ENCODE assay signal across 8 cellular contexts in the genomic region with DNA sequence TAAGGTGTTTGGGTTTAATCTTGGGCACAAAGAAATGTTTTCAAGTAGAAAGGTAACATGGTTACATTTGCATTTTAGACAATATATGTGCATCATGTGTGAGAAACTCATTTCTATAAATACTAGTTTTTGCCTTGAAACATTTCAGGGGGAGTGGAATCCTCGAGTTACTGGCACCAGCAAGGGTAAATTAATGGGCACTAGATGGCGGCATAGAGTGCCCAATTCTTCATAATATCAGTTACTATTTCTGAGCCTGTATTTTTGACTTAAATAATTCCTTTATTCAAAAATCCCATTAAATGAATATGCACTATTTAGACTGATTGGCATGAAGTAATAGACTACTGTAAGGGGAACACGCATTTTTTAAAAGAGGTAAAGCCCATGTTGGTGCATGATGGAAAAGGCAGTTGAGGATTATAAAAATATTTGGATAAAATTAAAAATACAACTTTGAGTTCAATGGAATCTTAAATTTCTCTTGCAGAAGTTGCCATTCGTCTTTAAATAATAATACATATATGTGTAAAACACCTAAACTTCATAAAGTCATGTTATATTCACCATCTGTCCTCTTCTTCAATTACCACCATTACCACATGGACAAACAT.
DNase-seq lines count a peak whose midpoint lies in the region; ATAC-seq and TF ChIP-seq lines count a peak whose summit lies in the region.

No MANE protein-coding gene starts in this region.

- no TSS peak for BruUV-seq in MCF 10A (replicated peaks; lab: Mats Ljungman, UMichigan)

- peak; percentile 66 for ATAC-seq in upper lobe of right lung
- no peak for ATAC-seq in HG03097 (IDR thresholded peaks at IDR 0.05; ENCODE audit: low FRiP score, unreplicated experiment)

- no peak overlapping the region for H3K27ac ChIP-seq in breast epithelium
- no peak overlapping the region for H3K27ac ChIP-seq in SU-DHL-6 (ENCODE audit: low read depth, low read length)
- no peak overlapping the region for H3K27ac ChIP-seq in upper lobe of right lung

- H3K4me3 Mint-ChIP-seq in MCF 10A (ENCODE audit: unreplicated experiment) = no peak overlapping the region

- H3K9ac ChIP-seq in SU-DHL-6 (ENCODE audit: low read length) = no peak overlapping the region

- no peak for TF ChIP-seq POLR2A in breast epithelium (IDR thresholded peaks at IDR 0.05)

- H2AFZ ChIP-seq in SU-DHL-6 (ENCODE audit: low read depth, low read length, severe bottlenecking) = no peak overlapping the region

- no peaks in the 10 kb centered on the region for H3K36me3 Mint-ChIP-seq in MCF 10A (ENCODE audit: insufficient read depth, unreplicated experiment)

- H3K9me3 Mint-ChIP-seq in MCF 10A (ENCODE audit: unreplicated experiment) = peaks cover 1% of the 10 kb centered on the region

- H3K4me1 ChIP-seq in breast epithelium (no peaks in the 10 kb centered on the region), upper lobe of right lung (no peaks in the 10 kb centered on the region)

- H3K79me2 ChIP-seq in SU-DHL-6 (ENCODE audit: insufficient read depth, low read length) = no peaks in the 10 kb centered on the region

- intact Hi-C loops in MCF 10A (cut with micrococcal nuclease) (loop anchor here (1.0 to 2.0 kb wide), 6 partner anchors 52 to 775 kb away; no protein-coding TSS in a partner anchor), breast epithelium (cut with DNase I; ENCODE audit: low total_unique reads) (no loop called here), upper lobe of right lung (cut with DNase I) (no loop called here)

- CTCF ChIA-PET in MCF 10A (lab: Yijun Ruan, JAX) = interaction anchor here (1.1 to 3.3 kb wide), 6 partner anchors 10 to 778 kb away, joined by 3 to 21 read pairs (median 6); no protein-coding TSS in a partner anchor

- no peaks in the 10 kb centered on the region for H3K27me3 ChIP-seq in breast epithelium
- H3K27me3 ChIP-seq in SU-DHL-6 (ENCODE audit: low read length) = no peaks in the 10 kb centered on the region
- no peaks in the 10 kb centered on the region for H3K27me3 ChIP-seq in upper lobe of right lung

- H3K4me1 Mint-ChIP-seq in MCF 10A (ENCODE audit: insufficient read depth, unreplicated experiment) = no peaks in the 10 kb centered on the region

- H3K36me3 ChIP-seq in breast epithelium (no peaks in the 10 kb centered on the region), SU-DHL-6 (ENCODE audit: low read length) (no peaks in the 10 kb centered on the region), upper lobe of right lung (no peaks in the 10 kb centered on the region)

- H3K9me3 ChIP-seq in breast epithelium (no peaks in the 10 kb centered on the region), SU-DHL-6 (ENCODE audit: insufficient read depth, low read length) (no peaks in the 10 kb centered on the region), upper lobe of right lung (no peaks in the 10 kb centered on the region)

- peak; percentile 51 for TF ChIP-seq CTCF in MCF 10A (IDR thresholded peaks at IDR 0.05; ENCODE audit: unreplicated experiment)
- TF ChIP-seq CTCF in breast epithelium (IDR thresholded peaks at IDR 0.05) = peak in 1 of 3 donors; percentile 34
- peak; percentile 70 for TF ChIP-seq CTCF in SU-DHL-6 (IDR thresholded peaks at IDR 0.05; ENCODE audit: insufficient read depth, low read length, poor library complexity, severe bottlenecking)
- TF ChIP-seq CTCF in upper lobe of right lung (IDR thresholded peaks at IDR 0.05) = peak; percentile 68

- POLR2A ChIA-PET in MCF 10A (lab: Yijun Ruan, JAX) = no interaction called here

- H3F3A ChIP-seq in SU-DHL-6 (ENCODE audit: insufficient read depth) = no peaks in the 10 kb centered on the region

- H4K20me1 ChIP-seq in SU-DHL-6 (ENCODE audit: low read depth, low read length) = 0 out of 2 replicates have a peak, but pooled peaks cover 4% of the 10 kb centered on the region

- no peak overlapping the region for H3K4me2 ChIP-seq in SU-DHL-6 (ENCODE audit: low read depth, low read length, poor library complexity, severe bottlenecking)

- no peaks in the 10 kb centered on the region for H3K27me3 Mint-ChIP-seq in MCF 10A (ENCODE audit: insufficient read depth, unreplicated experiment)

- DNase-seq in MCF 10A (ENCODE audit: unreplicated experiment) = peak; percentile 51
- DNase-seq in breast epithelium (ENCODE audit: low spot score in 2 of 2) = no peak
- peak; percentile 48 for DNase-seq in HT1080 (ENCODE audit: low read depth)
- DNase-seq in dedifferentiated amniotic fluid mesenchymal stem cell (ENCODE audit: extremely low spot score) = peak; percentile 55
- DNase-seq in midbrain (lab: John Stamatoyannopoulos, UW) = peak; percentile 67
- no peak for DNase-seq in upper lobe of right lung

- no peak overlapping the region for H3K27ac Mint-ChIP-seq in MCF 10A (ENCODE audit: low read depth, unreplicated experiment)

- no peak overlapping the region for H3K4me3 ChIP-seq in breast epithelium
- H3K4me3 ChIP-seq in SU-DHL-6 (ENCODE audit: insufficient read depth, low read length, poor library complexity, severe bottlenecking) = no peak overlapping the region
- no peak overlapping the region for H3K4me3 ChIP-seq in upper lobe of right lung

- H3K9me2 ChIP-seq in SU-DHL-6 (replicated peaks; ENCODE audit: insufficient read depth, low read length) = no peaks in the 10 kb centered on the region

Comparison
In these comparisons a context has a peak if more than half of its experiments do, and no peak if none do; other contexts are left out.
1. DNase-seq: peak in MCF 10A (single experiment), HT1080 (single experiment), dedifferentiated amniotic fluid mesenchymal stem cell (single experiment) and midbrain (single experiment); none in breast epithelium (0 of 2) and upper lobe of right lung (single experiment).